2 cellular contexts compared by ENCODE assay signal in the genomic region with DNA sequence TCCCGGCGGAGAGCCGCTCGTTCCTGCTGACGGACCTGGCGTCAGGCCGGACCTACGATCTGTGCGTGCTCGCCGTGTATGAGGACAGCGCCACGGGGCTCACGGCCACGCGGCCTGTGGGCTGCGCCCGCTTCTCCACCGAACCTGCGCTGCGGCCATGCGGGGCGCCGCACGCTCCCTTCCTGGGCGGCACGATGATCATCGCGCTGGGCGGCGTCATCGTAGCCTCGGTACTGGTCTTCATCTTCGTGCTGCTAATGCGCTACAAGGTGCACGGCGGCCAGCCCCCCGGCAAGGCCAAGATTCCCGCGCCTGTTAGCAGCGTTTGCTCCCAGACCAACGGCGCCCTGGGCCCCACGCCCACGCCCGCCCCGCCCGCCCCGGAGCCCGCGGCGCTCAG.
TF ChIP-seq lines count a peak whose summit lies in the region.

No MANE protein-coding gene starts in this region.

TF ChIP-seq in IMR-90, 13 proteins besides CTCF, POLR2A, EP300 and RAD21:
- TF ChIP-seq MAFK (IDR thresholded peaks at IDR 0.05; ENCODE audit: low read depth, low read length) (no peak), FOS (IDR thresholded peaks at IDR 0.05; ENCODE audit: low read depth, low read length) (no peak), SMC3 (IDR thresholded peaks at IDR 0.05; ENCODE audit: low read depth, low read length) (no peak), CEBPB (IDR thresholded peaks at IDR 0.05; ENCODE audit: low read depth, low read length) (no peak), MAZ (IDR thresholded peaks at IDR 0.05; ENCODE audit: borderline replicate concordance, low read depth, low read length) (no peak), RCOR1 (IDR thresholded peaks at IDR 0.05; ENCODE audit: insufficient replicate concordance, low read length) (no peak), RFX5 (IDR thresholded peaks at IDR 0.05; ENCODE audit: low read depth, low read length) (no peak), CHD1 (IDR thresholded peaks at IDR 0.05; ENCODE audit: low read depth, low read length) (no peak), MXI1 (IDR thresholded peaks at IDR 0.05; ENCODE audit: borderline replicate concordance, low read depth, low read length) (no peak), BHLHE40 (IDR thresholded peaks at IDR 0.05; ENCODE audit: low read depth, low read length) (no peak), NFE2L2 (IDR thresholded peaks at IDR 0.05; ENCODE audit: low read depth, low read length) (no peak)
- TF ChIP-seq, protein P1, sequence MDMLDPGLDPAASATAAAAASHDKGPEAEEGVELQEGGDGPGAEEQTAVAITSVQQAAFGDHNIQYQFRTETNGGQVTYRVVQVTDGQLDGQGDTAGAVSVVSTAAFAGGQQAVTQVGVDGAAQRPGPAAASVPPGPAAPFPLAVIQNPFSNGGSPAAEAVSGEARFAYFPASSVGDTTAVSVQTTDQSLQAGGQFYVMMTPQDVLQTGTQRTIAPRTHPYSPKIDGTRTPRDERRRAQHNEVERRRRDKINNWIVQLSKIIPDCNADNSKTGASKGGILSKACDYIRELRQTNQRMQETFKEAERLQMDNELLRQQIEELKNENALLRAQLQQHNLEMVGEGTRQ (IDR thresholded peaks at IDR 0.05; ENCODE audit: low read depth, low read length) = no peak
- TF ChIP-seq, protein P2, sequence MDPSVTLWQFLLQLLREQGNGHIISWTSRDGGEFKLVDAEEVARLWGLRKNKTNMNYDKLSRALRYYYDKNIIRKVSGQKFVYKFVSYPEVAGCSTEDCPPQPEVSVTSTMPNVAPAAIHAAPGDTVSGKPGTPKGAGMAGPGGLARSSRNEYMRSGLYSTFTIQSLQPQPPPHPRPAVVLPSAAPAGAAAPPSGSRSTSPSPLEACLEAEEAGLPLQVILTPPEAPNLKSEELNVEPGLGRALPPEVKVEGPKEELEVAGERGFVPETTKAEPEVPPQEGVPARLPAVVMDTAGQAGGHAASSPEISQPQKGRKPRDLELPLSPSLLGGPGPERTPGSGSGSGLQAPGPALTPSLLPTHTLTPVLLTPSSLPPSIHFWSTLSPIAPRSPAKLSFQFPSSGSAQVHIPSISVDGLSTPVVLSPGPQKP (IDR thresholded peaks at IDR 0.05; ENCODE audit: borderline replicate concordance, low read depth, low read length) = no peak

TF ChIP-seq in H1, 55 proteins besides CTCF, POLR2A, EP300 and RAD21:
- no peak for TF ChIP-seq RXRA (IDR thresholded peaks at IDR 0.05; ENCODE audit: insufficient read depth, low read depth, low read length)
- no peak for TF ChIP-seq SIRT6 (IDR thresholded peaks at IDR 0.05; ENCODE audit: low read length)
- no peak for TF ChIP-seq BRCA1 (IDR thresholded peaks at IDR 0.05; ENCODE audit: low read depth, low read length)
- no peak for TF ChIP-seq TBP (IDR thresholded peaks at IDR 0.05; ENCODE audit: low read depth, low read length)
- no peak for TF ChIP-seq EZH2 (IDR thresholded peaks at IDR 0.05; ENCODE audit: low read depth, low read length, severe bottlenecking)
- TF ChIP-seq ASH2L (IDR thresholded peaks at IDR 0.05; ENCODE audit: low read length) = no peak
- TF ChIP-seq, protein P1 (IDR thresholded peaks at IDR 0.05; ENCODE audit: low read length) = no peak
